ENCODE assay signal across 8 cellular contexts in genomic region chr2:219245148-219245898, GRCh38. TPM values are rescaled to one million over a fixed set of nuclear protein-coding genes. Genes with fewer than 3 reads are reported as not detected.
DNase-seq lines count a peak whose midpoint lies in the region; ATAC-seq and TF ChIP-seq lines count a peak whose summit lies in the region.

Gene GLB1L (minus strand): TSS chr2:219245444. CDS start chr2:219243573, 1,871 bp downstream.
Gene STK16 (plus strand): TSS chr2:219245479. CDS start chr2:219246000, 521 bp downstream.

- peak within 1 kb of the TSS; percentile 64 to 97 (median 70) for H3K4me3 ChIP-seq in esophagus muscularis mucosa

- TF ChIP-seq POLR2A in esophagus muscularis mucosa (IDR thresholded peaks at IDR 0.05; ENCODE audit: low read depth): peak; percentile 79

- peak; percentile 59 for ATAC-seq in GM21423 (IDR thresholded peaks at IDR 0.05; ENCODE audit: unreplicated experiment)

- no peak for TF ChIP-seq CTCF in esophagus muscularis mucosa (IDR thresholded peaks at IDR 0.05)

- WGBS in esophagus muscularis mucosa: 3% methylated on average over 4 of the region's 46 CpGs

- peak within 1 kb of the TSS; percentile 88 to 94 (median 90) for H3K27ac ChIP-seq in esophagus muscularis mucosa (replicated peaks in 1 of 4)

- peak; percentile 76 for DNase-seq in DMS114 treated with DMSO at 0.1 percent for 48 hours (lab: John Stamatoyannopoulos, UW; ENCODE audit: unreplicated experiment)
- peak in 75 of 76 experiments; percentile 27 to 92 (median 77) for DNase-seq in HUDEP-2 (lab: John Stamatoyannopoulos, UW; ENCODE audit: unreplicated experiment in 76 of 76)
- DNase-seq in OCI-M1 (lab: John Stamatoyannopoulos, UW): peak; percentile 95
- DNase-seq in activated T-cell treated with anti-CD3 and anti-CD28 coated beads, Interleukin-2, amount 50 U/mL, for 48 hours: peak; percentile 93 to 94
- peak; percentile 99 for DNase-seq in esophagus muscularis mucosa (ENCODE audit: extremely low spot score)
- peak; percentile 95 for DNase-seq in myocyte (ENCODE audit: low read depth)
- peak; percentile 86 for DNase-seq in stimulated activated CD8-positive, alpha-beta memory T cell treated with anti-CD3 and anti-CD28 coated beads, Interleukin-7, amount 100 ng/mL, for 24 hours (ENCODE audit: low read depth)

- peaks cover 2 to 31% (median 21%) of the 10 kb centered on the region in 4 donors for H3K36me3 ChIP-seq in esophagus muscularis mucosa

- no peaks in the 10 kb centered on the region for H3K9me3 ChIP-seq in esophagus muscularis mucosa

- no peak for TF ChIP-seq EP300 in esophagus muscularis mucosa (IDR thresholded peaks at IDR 0.05)

- intact Hi-C loops in esophagus muscularis mucosa (cut with DNase I): loop anchor here (2.0 to 10.0 kb wide), 2 partner anchors 17 to 49 kb away; partner anchors contain the start of genes ANKZF1 and ATG9A

- H3K27me3 ChIP-seq in esophagus muscularis mucosa: no peaks in the 10 kb centered on the region

- peaks cover 41 to 57% (median 50%) of the 10 kb centered on the region in 4 donors for H3K4me1 ChIP-seq in esophagus muscularis mucosa

RNA-seq across cellular contexts. Expression of gene GLB1L, which starts in this region (rescaled TPM):
- total RNA-seq in esophagus muscularis mucosa (1 to 10 TPM; 3.3 to 6.4 (median 5.6) TPM), myocyte (3.5 and 4.6 TPM in 2 replicates)
- polyA plus RNA-seq in myocyte (2012): 7.6 TPM

RNA-seq across cellular contexts. Expression of gene STK16, which starts in this region (rescaled TPM):
- total RNA-seq in esophagus muscularis mucosa (10 to 100 TPM; 12.8 to 21.6 (median 16.7) TPM), myocyte (18.3 and 19.4 TPM in 2 replicates)
- 65.8 TPM for polyA plus RNA-seq in myocyte (2012)

Comparison
In these comparisons a context has a peak if more than half of its experiments do, and no peak if none do; other contexts are left out.
1. Peak in every context shown above with its lines: DNase-seq, ATAC-seq, H3K4me3 ChIP-seq and H3K27ac ChIP-seq.